8 cellular contexts compared by ENCODE assay signal in genomic region chr10:96043157-96043894, GRCh38. TPM values are rescaled to one million over a fixed set of nuclear protein-coding genes. Genes with fewer than 3 reads are reported as not detected.
A peak's percentile ranks its signal among the peaks of the same experiment; 100 is the strongest.
DNase-seq lines count a peak whose midpoint lies in the region; ATAC-seq and TF ChIP-seq lines count a peak whose summit lies in the region.

A gene with protein sequence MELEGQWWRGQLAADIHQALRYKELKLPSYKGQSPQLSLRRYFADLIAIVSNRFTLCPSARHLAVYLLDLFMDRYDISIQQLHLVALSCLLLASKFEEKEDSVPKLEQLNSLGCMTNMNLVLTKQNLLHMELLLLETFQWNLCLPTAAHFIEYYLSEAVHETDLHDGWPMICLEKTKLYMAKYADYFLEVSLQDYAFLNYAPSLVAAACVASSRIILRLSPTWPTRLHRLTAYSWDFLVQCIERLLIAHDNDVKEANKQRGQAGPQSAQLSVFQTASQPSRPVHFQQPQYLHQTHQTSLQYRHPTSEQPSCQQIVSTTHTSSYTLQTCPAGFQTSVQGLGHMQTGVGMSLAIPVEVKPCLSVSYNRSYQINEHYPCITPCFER (plus strand): TSS chr10:96043583. CDS start chr10:96044394, 811 bp downstream.

- H3K4me2 ChIP-seq in MM.1S (ENCODE audit: low read depth, low read length) = peak within 1 kb of the TSS; percentile 73
- H3K4me2 ChIP-seq in SK-N-SH = peak within 1 kb of the TSS; percentile 91

- H3K4me1 ChIP-seq in MM.1S (ENCODE audit: low read length) = no peaks in the 10 kb centered on the region
- peaks cover 0 to 6% of the 10 kb centered on the region in 2 experiments; a peak in 2 of 4 replicates for H3K4me1 ChIP-seq in SK-N-SH (ENCODE audit: control insufficient read depth in 1 of 2, insufficient read depth in 2 of 2, low read depth in 1 of 2, low read length in 1 of 2)
- peaks cover 3 to 18% of the 10 kb centered on the region in 2 donors for H3K4me1 ChIP-seq in thoracic aorta (ENCODE audit: control insufficient read depth in 1 of 2, low read depth in 2 of 2)

- H3K36me3 ChIP-seq in MM.1S (replicated peaks; ENCODE audit: insufficient read depth, low read length) = no peaks in the 10 kb centered on the region
- H3K36me3 ChIP-seq in SK-N-SH (replicated peaks in 1 of 2; ENCODE audit: control insufficient read depth in 1 of 2, insufficient read depth in 2 of 2, low read length in 1 of 2) = peaks cover 0 to 12% of the 10 kb centered on the region in 2 experiments
- no peaks in the 10 kb centered on the region for H3K36me3 ChIP-seq in thoracic aorta

- DNase-seq in GM04504 (ENCODE audit: low read depth) (peak; percentile 73), HCEC 1CT (peak; percentile 88), MM.1S (peak; percentile 90), SK-N-SH (peak; percentile 99), Right ventricle myocardium inferior (ENCODE audit: missing footprints) (peak; percentile 94), osteocyte (ENCODE audit: extremely low spot score, unreplicated experiment) (peak; percentile 96), thoracic aorta (ENCODE audit: low spot score) (peak; percentile 41)
- peak; percentile 86 to 88 for DNase-seq in activated naive CD4-positive, alpha-beta T cell treated with anti-CD3 and anti-CD28 coated beads, Interleukin-2, amount 50 U/mL, for 72 hours (ENCODE audit: low spot score in 2 of 2)

- no peak for TF ChIP-seq EP300 in SK-N-SH (IDR thresholded peaks at IDR 0.05; ENCODE audit: borderline replicate concordance in 1 of 2, low read depth in 1 of 2, low read length in 1 of 2)

- peak within 1 kb of the TSS; percentile 77 for H2AFZ ChIP-seq in MM.1S (ENCODE audit: low read length)
- peak within 1 kb of the TSS; percentile 86 for H2AFZ ChIP-seq in SK-N-SH (ENCODE audit: low read depth)

- peaks cover 22% of the 10 kb centered on the region for H3K4me1 Mint-ChIP-seq in osteocyte (ENCODE audit: unreplicated experiment)

- H3K9me3 ChIP-seq in MM.1S (replicated peaks; ENCODE audit: insufficient read depth, low read length) = no peaks in the 10 kb centered on the region
- no peaks in the 10 kb centered on the region for H3K9me3 ChIP-seq in SK-N-SH
- H3K9me3 ChIP-seq in thoracic aorta = no peaks in the 10 kb centered on the region

- peak within 1 kb of the TSS; percentile 94 for H3K4me3 Mint-ChIP-seq in osteocyte (ENCODE audit: unreplicated experiment)

- H3K9ac ChIP-seq in MM.1S (ENCODE audit: low read length) (peak within 1 kb of the TSS; percentile 65; the same call in 1 of the 2 replicates), SK-N-SH (peak within 1 kb of the TSS; percentile 92)

- no peaks in the 10 kb centered on the region for H3K9me2 ChIP-seq in MM.1S (replicated peaks; ENCODE audit: insufficient read depth, low read length)
- no peaks in the 10 kb centered on the region for H3K9me2 ChIP-seq in SK-N-SH

- H3K27me3 Mint-ChIP-seq in osteocyte (ENCODE audit: unreplicated experiment) = peaks cover 7% of the 10 kb centered on the region

- no peak for TF ChIP-seq RAD21 in SK-N-SH (IDR thresholded peaks at IDR 0.05; ENCODE audit: low read length)

- TF ChIP-seq CTCF in MM.1S (IDR thresholded peaks at IDR 0.05; ENCODE audit: low read length) (no peak), SK-N-SH (IDR thresholded peaks at IDR 0.05) (no peak), osteocyte (IDR thresholded peaks at IDR 0.05) (peak; percentile 30), thoracic aorta (IDR thresholded peaks at IDR 0.05) (peak; percentile 21)

- H3K4me3 ChIP-seq in MM.1S (ENCODE audit: low read length) (peak within 1 kb of the TSS; percentile 79), SK-N-SH (ENCODE audit: low read depth in 2 of 2, low read length in 1 of 2) (peak within 1 kb of the TSS; percentile 76 to 92), thoracic aorta (peak within 1 kb of the TSS; percentile 94)

- peaks cover 21 to 36% of the 10 kb centered on the region in 2 donors for H3K36me3 Mint-ChIP-seq in activated naive CD4-positive, alpha-beta T cell treated with anti-CD3 and anti-CD28 coated beads, Interleukin-2, amount 50 U/mL, for 72 hours
- peaks cover 8% of the 10 kb centered on the region for H3K36me3 Mint-ChIP-seq in osteocyte (ENCODE audit: unreplicated experiment)

- no peaks in the 10 kb centered on the region for H3K79me2 ChIP-seq in MM.1S (ENCODE audit: low read length)
- peaks cover 52% of the 10 kb centered on the region for H3K79me2 ChIP-seq in SK-N-SH (ENCODE audit: insufficient read depth)

- no peaks in the 10 kb centered on the region for H4K20me1 ChIP-seq in MM.1S (ENCODE audit: insufficient read depth, low read length)
- H4K20me1 ChIP-seq in SK-N-SH (ENCODE audit: insufficient read depth) = peaks cover 7% of the 10 kb centered on the region; the same call in 1 of the 2 replicates

- peak within 1 kb of the TSS; percentile 91 to 93 for H3K27ac Mint-ChIP-seq in activated naive CD4-positive, alpha-beta T cell treated with anti-CD3 and anti-CD28 coated beads, Interleukin-2, amount 50 U/mL, for 72 hours
- H3K27ac Mint-ChIP-seq in osteocyte (ENCODE audit: unreplicated experiment) = peak within 1 kb of the TSS; percentile 93

- 14% methylated on average over 4 of the region's 87 CpGs for WGBS in SK-N-SH (ENCODE audit: low lambda C conversion rate)

- ATAC-seq in activated naive CD4-positive, alpha-beta T cell treated with anti-CD3 and anti-CD28 coated beads, Interleukin-2, amount 50 U/mL, for 72 hours = peak; percentile 92 to 94
- ATAC-seq in Right ventricle myocardium inferior (peak; percentile 95), thoracic aorta (ENCODE audit: insufficient number of reproducible peaks, low FRiP score, low read depth) (peak; percentile 79)

- CTCF ChIA-PET in SK-N-SH (lab: Yijun Ruan, JAX) = interaction anchor here (0.9 to 3.0 kb wide), 4 partner anchors 25 to 350 kb away, joined by 3 to 13 read pairs (median 4); partner anchors contain the start of genes CC2D2B and TCTN3

- peaks cover 3 to 4% of the 10 kb centered on the region in 2 donors for H3K9me3 Mint-ChIP-seq in activated naive CD4-positive, alpha-beta T cell treated with anti-CD3 and anti-CD28 coated beads, Interleukin-2, amount 50 U/mL, for 72 hours
- no peaks in the 10 kb centered on the region for H3K9me3 Mint-ChIP-seq in osteocyte (ENCODE audit: unreplicated experiment)

- H3K27ac ChIP-seq in MM.1S (ENCODE audit: low read length) = no peak within 1 kb of the TSS; the same call in 1 of the 2 replicates
- H3K27ac ChIP-seq in SK-N-SH (ENCODE audit: low read depth in 2 of 2, low read length in 1 of 2) = peak within 1 kb of the TSS; percentile 75 to 89
- peak within 1 kb of the TSS; percentile 80 to 81 for H3K27ac ChIP-seq in thoracic aorta

- H3K27me3 ChIP-seq in MM.1S (replicated peaks; ENCODE audit: insufficient read depth, low read length) (no peaks in the 10 kb centered on the region), SK-N-SH (ENCODE audit: insufficient read depth) (no peaks in the 10 kb centered on the region), thoracic aorta (replicated peaks; ENCODE audit: insufficient read depth) (no peaks in the 10 kb centered on the region)

- POLR2A ChIA-PET in SK-N-SH (lab: Yijun Ruan, JAX) = interaction anchor here (2.6 to 3.6 kb wide), 2 partner anchors 47 to 87 kb away, joined by 13 to 20 read pairs; partner anchors contain the start of gene ZNF518A

- intact Hi-C loops in Right ventricle myocardium inferior (cut with DNase I) = loop anchor here (2.0 kb wide), 1 partner anchor 45 kb away; no protein-coding TSS in a partner anchor

- H3F3A ChIP-seq in MM.1S (ENCODE audit: insufficient read depth, low read length) (no peaks in the 10 kb centered on the region), SK-N-SH (replicated peaks; ENCODE audit: insufficient read depth) (peaks cover 4% of the 10 kb centered on the region)

TF ChIP-seq in SK-N-SH, 30 proteins besides CTCF, POLR2A, EP300 and RAD21 (continues in another document):
- TF ChIP-seq MEF2A (IDR thresholded peaks at IDR 0.05; ENCODE audit: borderline replicate concordance, low read depth) (no peak), YY1 (IDR thresholded peaks at IDR 0.05; ENCODE audit: low read depth) (peak; percentile 47; the same call in 1 of the 2 replicates), MXI1 (IDR thresholded peaks at IDR 0.05; ENCODE audit: low read depth, low read length) (peak; percentile 60; the same call in 1 of the 2 replicates), ELF1 (IDR thresholded peaks at IDR 0.05) (no peak), ZBTB33 (IDR thresholded peaks at IDR 0.05; ENCODE audit: borderline replicate concordance, low read depth) (peak; percentile 94), TAF1 (IDR thresholded peaks at IDR 0.05; ENCODE audit: borderline replicate concordance, low read depth, low read length) (peak; percentile 55; the same call in 1 of the 2 replicates), POLR2AphosphoS5 (IDR thresholded peaks at IDR 0.05; ENCODE audit: low read depth, low read length) (peak; percentile 78; the same call in 1 of the 2 replicates)
- TF ChIP-seq, protein P1, sequence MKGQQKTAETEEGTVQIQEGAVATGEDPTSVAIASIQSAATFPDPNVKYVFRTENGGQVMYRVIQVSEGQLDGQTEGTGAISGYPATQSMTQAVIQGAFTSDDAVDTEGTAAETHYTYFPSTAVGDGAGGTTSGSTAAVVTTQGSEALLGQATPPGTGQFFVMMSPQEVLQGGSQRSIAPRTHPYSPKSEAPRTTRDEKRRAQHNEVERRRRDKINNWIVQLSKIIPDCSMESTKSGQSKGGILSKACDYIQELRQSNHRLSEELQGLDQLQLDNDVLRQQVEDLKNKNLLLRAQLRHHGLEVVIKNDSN (IDR thresholded peaks at IDR 0.05; ENCODE audit: borderline replicate concordance, low read depth) = no peak

RNA-seq across cellular contexts. Expression of the gene that starts here (rescaled TPM):
- 4.3 and 5.6 TPM in 2 replicates for polyA plus RNA-seq in SK-N-SH (2012; rRNA removed)
- polyA plus RNA-seq in SK-N-SH (2012; cell fraction: cytosol; rRNA removed) = 4.3 and 5.2 TPM in 2 replicates
- 4.3 and 7.8 TPM in 2 replicates for polyA plus RNA-seq in SK-N-SH (2012; cell fraction: nucleus; rRNA removed)
- total RNA-seq in activated naive CD4-positive, alpha-beta T cell treated with anti-CD3 and anti-CD28 coated beads, Interleukin-2, amount 50 U/mL, for 72 hours = 1 to 10 TPM; 3.9 to 5.5 TPM
- total RNA-seq in Right ventricle myocardium inferior (2.7 TPM), osteocyte (6.9 and 9.6 TPM in 2 replicates), thoracic aorta (1 to 10 TPM; 6.5 to 8.8 TPM)

Comparison
In these comparisons a context has a peak if more than half of its experiments do, and no peak if none do; other contexts are left out.
1. DNase-seq: peak in every context shown above with its lines; median percentile 99 in SK-N-SH; 96 in osteocyte; 94 in Right ventricle myocardium inferior; 90 in MM.1S; 88 in HCEC 1CT; 87 in activated naive CD4-positive, alpha-beta T cell treated with anti-CD3 and anti-CD28 coated beads, Interleukin-2, amount 50 U/mL, for 72 hours; 73 in GM04504; 41 in thoracic aorta.
2. CTCF ChIP-seq: peak in osteocyte (single experiment) and thoracic aorta (single experiment); none in MM.1S (single experiment) and SK-N-SH (single experiment).
3. Peak in every context shown above with its lines, with median percentiles within 50 percentile points of each other: H3K4me3 ChIP-seq and ATAC-seq.